ENCODE assay signal across 26 cellular contexts in genomic region chr20:51217347-51218045, GRCh38.
DNase-seq lines count a peak whose midpoint lies in the region; ATAC-seq, FAIRE-seq and TF ChIP-seq lines count a peak whose summit lies in the region.
"Had no signal": no experiment of that assay in that cellular context is flagged by ENCODE, and none has a peak within 500 bp of the region (broad histone marks: within the 10 kb centered on the region; RNA-seq: fewer than 3 reads in every experiment).

No MANE protein-coding gene starts in this region.

- in situ Hi-C loops in K562 (cut with MboI), result no loop called here

- H3K4me1 Mint-ChIP-seq in stimulated activated naive B cell treated with anti-CD40 and anti-IgM and Interleukin-4, amounts not matched to agents 10 μg/mL and 1 μg/mL and 100 μg/mL, for 72 hours, result peaks cover 13 to 17% of the 10 kb centered on the region in 2 donors
- peaks cover 6% of the 10 kb centered on the region for H3K4me1 Mint-ChIP-seq in activated CD8-positive, alpha-beta T cell treated with anti-CD3 and anti-CD28 coated beads, Interleukin-2, amount 10 ng/mL, durations not matched to agents 7 days and 5 days (ENCODE audit: low read depth)

- DNase-seq in cardiac septum (ENCODE audit: low spot score) (peak; percentile 17), Right ventricle myocardium inferior (ENCODE audit: missing footprints) (no peak), K562 (ENCODE audit: extremely low read depth in 1 of 4, low spot score in 3 of 4) (no peak)
- no peak for DNase-seq in stimulated activated naive B cell treated with anti-CD40 and anti-IgM and Interleukin-4, amounts not matched to agents 10 μg/mL and 1 μg/mL and 100 μg/mL, for 72 hours
- DNase-seq in activated CD8-positive, alpha-beta T cell treated with anti-CD3 and anti-CD28 coated beads, Interleukin-2, amount 10 ng/mL, durations not matched to agents 7 days and 5 days, result no peak
- DNase-seq: ACHN; AML-193; BE2C; CD4-positive, alpha-beta T cell; CD8-positive, alpha-beta memory T cell; DMS 273 treated with DMSO at 0.1 percent for 48 hours; DMS79; EL; GDM1; H7; HCEC 1CT; HFFc6 had no signal

- no peaks in the 10 kb centered on the region for H3K79me2 ChIP-seq in K562 (ENCODE audit: control insufficient read depth, insufficient read depth, low read length)

- H3K36me3 ChIP-seq in K562 (ENCODE audit: control insufficient read depth, insufficient read depth, low read length), result no peaks in the 10 kb centered on the region
- H3K36me3 ChIP-seq: BE2C had no signal

- H3K27ac ChIP-seq in K562 (ENCODE audit: extremely low read depth, low read depth, low read length), result no peak overlapping the region
- H3K27ac ChIP-seq: 22Rv1 had no signal

- TF ChIP-seq EP300 in K562 (IDR thresholded peaks at IDR 0.05; ENCODE audit: low read length), result no peak

- POLR2A ChIA-PET in K562 (lab: Yijun Ruan, JAX), result no interaction called here
- POLR2A ChIA-PET in activated CD8-positive, alpha-beta T cell treated with anti-CD3 and anti-CD28 coated beads, Interleukin-2, amount 10 ng/mL, durations not matched to agents 7 days and 5 days (lab: Charles Lee), result no interaction called here

- TF ChIP-seq POLR2A in K562 (conservative IDR thresholded peaks at IDR 0.05), result no peak

- TF ChIP-seq RAD21 in K562 (CRISPR knock-in tag; conservative IDR thresholded peaks at IDR 0.05 in 1 of 2, IDR thresholded peaks at IDR 0.05 in 1 of 2), result no peak

- ATAC-seq in Right ventricle myocardium inferior (no peak), K562 (no peak), HG03565 (IDR thresholded peaks at IDR 0.05; ENCODE audit: unreplicated experiment) (no peak)
- ATAC-seq in stimulated activated naive B cell treated with anti-CD40 and anti-IgM and Interleukin-4, amounts not matched to agents 10 μg/mL and 1 μg/mL and 100 μg/mL, for 72 hours (replicated peaks), result no peak
- no peak for ATAC-seq in activated CD8-positive, alpha-beta T cell treated with anti-CD3 and anti-CD28 coated beads, Interleukin-2, amount 10 ng/mL, durations not matched to agents 7 days and 5 days

- peak overlapping the region; percentile 33 for H3K27ac Mint-ChIP-seq in stimulated activated naive B cell treated with anti-CD40 and anti-IgM and Interleukin-4, amounts not matched to agents 10 μg/mL and 1 μg/mL and 100 μg/mL, for 72 hours
- H3K27ac Mint-ChIP-seq in activated CD8-positive, alpha-beta T cell treated with anti-CD3 and anti-CD28 coated beads, Interleukin-2, amount 10 ng/mL, durations not matched to agents 7 days and 5 days, result no peak overlapping the region
- H3K27ac Mint-ChIP-seq: CD4-positive, alpha-beta T cell; CD8-positive, alpha-beta memory T cell; HFFc6 had no signal

- CTCF ChIA-PET in K562 (lab: Yijun Ruan, JAX; ENCODE audit: low intra/inter-chr PET ratio), result no interaction called here
- CTCF ChIA-PET in activated CD8-positive, alpha-beta T cell treated with anti-CD3 and anti-CD28 coated beads, Interleukin-2, amount 10 ng/mL, durations not matched to agents 7 days and 5 days (lab: Charles Lee), result no interaction called here

- TF ChIP-seq CTCF in K562 (IDR thresholded peaks at IDR 0.05 in 2 of 3, conservative IDR thresholded peaks at IDR 0.05 in 1 of 3; ENCODE audit: insufficient read depth in 2 of 3, low read depth in 1 of 3, low read length in 3 of 3), result no peak

- WGBS in K562 (ENCODE audit: insufficient coverage, low coverage, missing lambda C conversion rate), result 0% methylated on average over 3 of the region's 3 CpGs

- no peak overlapping the region for H3K9ac ChIP-seq in K562 (ENCODE audit: insufficient read depth in 1 of 2, low read depth in 2 of 2, low read length in 2 of 2)
- H3K9ac ChIP-seq: BLaER1 treated with 17β-estradiol and CSF1 and Interleukin-3, amounts not matched to agents 10 nM and 100 nM had no signal

- H3K9me1 ChIP-seq in K562 (ENCODE audit: control insufficient read depth, insufficient read depth, low read length), result no peaks in the 10 kb centered on the region

- intact Hi-C loops in cardiac septum (cut with DNase I), result loop anchor here (5.0 kb wide), 1 partner anchor 90 kb away; no protein-coding TSS in a partner anchor
- intact Hi-C loops in Right ventricle myocardium inferior (cut with DNase I), result no loop called here
- intact Hi-C loops in K562 (cut with micrococcal nuclease), result no loop called here

- peaks cover 0 to 3% of the 10 kb centered on the region in 2 experiments; a peak in 2 of 5 replicates for H3K4me1 ChIP-seq in K562 (replicated peaks in 1 of 2; ENCODE audit: control insufficient read depth in 2 of 2, insufficient read depth in 2 of 2, low read length in 2 of 2)
- H3K4me1 ChIP-seq: BE2C had no signal

- H3K27me3 Mint-ChIP-seq in stimulated activated naive B cell treated with anti-CD40 and anti-IgM and Interleukin-4, amounts not matched to agents 10 μg/mL and 1 μg/mL and 100 μg/mL, for 72 hours, result peaks cover 41 to 60% of the 10 kb centered on the region in 2 donors
- H3K27me3 Mint-ChIP-seq in activated CD8-positive, alpha-beta T cell treated with anti-CD3 and anti-CD28 coated beads, Interleukin-2, amount 10 ng/mL, durations not matched to agents 7 days and 5 days (ENCODE audit: low read depth), result peaks cover 38% of the 10 kb centered on the region

- no peaks in the 10 kb centered on the region for H4K20me1 ChIP-seq in K562 (replicated peaks; ENCODE audit: control insufficient read depth, insufficient read depth, low read length)
- H4K20me1 ChIP-seq: BLaER1 treated with 17β-estradiol and CSF1 and Interleukin-3, amounts not matched to agents 10 nM and 100 nM had no signal

- H3K27me3 ChIP-seq in K562 (ENCODE audit: control insufficient read depth in 2 of 2, insufficient read depth in 2 of 2, low read length in 2 of 2), result peaks cover 0 to 8% of the 10 kb centered on the region in 2 experiments; a peak in 2 of 5 replicates
- H3K27me3 ChIP-seq: BE2C had no signal

- no TSS peak for BruUV-seq in K562 (replicated peaks; lab: Mats Ljungman, UMichigan)

- no peaks in the 10 kb centered on the region for H3K9me3 ChIP-seq in K562 (replicated peaks; ENCODE audit: control insufficient read depth, insufficient read depth, low read depth, low read length)
- H3K9me3 ChIP-seq: BE2C had no signal

- H3K36me3 Mint-ChIP-seq in stimulated activated naive B cell treated with anti-CD40 and anti-IgM and Interleukin-4, amounts not matched to agents 10 μg/mL and 1 μg/mL and 100 μg/mL, for 72 hours, result peaks cover 0 to 2% of the 10 kb centered on the region in 2 donors
- no peaks in the 10 kb centered on the region for H3K36me3 Mint-ChIP-seq in activated CD8-positive, alpha-beta T cell treated with anti-CD3 and anti-CD28 coated beads, Interleukin-2, amount 10 ng/mL, durations not matched to agents 7 days and 5 days (ENCODE audit: low read depth)
- H3K36me3 Mint-ChIP-seq: CD14-positive monocyte had no signal

- FAIRE-seq in K562 (lab: Jason Lieb, UNC), result no peak
- FAIRE-seq: A204.1, D721Med, GM12891, GM18507, H1 had no signal

- no peak overlapping the region for H3K4me2 ChIP-seq in K562 (ENCODE audit: insufficient read depth, low read length)
- H3K4me2 ChIP-seq: BLaER1 treated with 17β-estradiol and CSF1 and Interleukin-3, amounts not matched to agents 10 nM and 100 nM had no signal

- no peak overlapping the region for H2AFZ ChIP-seq in K562 (ENCODE audit: low read depth, low read length)

- no peak overlapping the region for H3K4me3 ChIP-seq in K562

- no peak overlapping the region for H3K4me3 Mint-ChIP-seq in stimulated activated naive B cell treated with anti-CD40 and anti-IgM and Interleukin-4, amounts not matched to agents 10 μg/mL and 1 μg/mL and 100 μg/mL, for 72 hours
- H3K4me3 Mint-ChIP-seq in activated CD8-positive, alpha-beta T cell treated with anti-CD3 and anti-CD28 coated beads, Interleukin-2, amount 10 ng/mL, durations not matched to agents 7 days and 5 days, result no peak overlapping the region
- H3K4me3 Mint-ChIP-seq: CD14-positive monocyte; CD4-positive, alpha-beta T cell; CD8-positive, alpha-beta memory T cell; HFFc6 had no signal

- H3K9me3 Mint-ChIP-seq in stimulated activated naive B cell treated with anti-CD40 and anti-IgM and Interleukin-4, amounts not matched to agents 10 μg/mL and 1 μg/mL and 100 μg/mL, for 72 hours, result peaks cover 9 to 18% of the 10 kb centered on the region in 2 donors
- no peaks in the 10 kb centered on the region for H3K9me3 Mint-ChIP-seq in activated CD8-positive, alpha-beta T cell treated with anti-CD3 and anti-CD28 coated beads, Interleukin-2, amount 10 ng/mL, durations not matched to agents 7 days and 5 days (ENCODE audit: insufficient read depth)

TF ChIP-seq in K562, 482 proteins besides CTCF, POLR2A, EP300 and RAD21:
- TF ChIP-seq MEF2A (IDR thresholded peaks at IDR 0.05; ENCODE audit: control insufficient read depth, low read depth, low read length), result no peak
- 0 out of 2 replicates have a peak, but pooled peaks have one; percentile 25 for TF ChIP-seq TRIM28 (IDR thresholded peaks at IDR 0.05)
- peak; percentile 18 for TF ChIP-seq ZNF280A (IDR thresholded peaks at IDR 0.05; ENCODE audit: low read depth, partially characterized antibody)
- no peak for TF ChIP-seq ZKSCAN1 (IDR thresholded peaks at IDR 0.05; ENCODE audit: low read depth, low read length)
